In genomic region chr2:239934571-239935171, GRCh38 we compare ENCODE assay signal across 8 cellular contexts.
DNase-seq lines count a peak whose midpoint lies in the region; ATAC-seq and TF ChIP-seq lines count a peak whose summit lies in the region.

No MANE protein-coding gene starts in this region.

- WGBS in GM23248 (ENCODE audit: low coverage in 1 of 2, low lambda C conversion rate in 2 of 2, missing lambda C conversion rate in 2 of 2), 2 experiments: 34 to 36% methylated on average over 15 to 19 of the region's 19 CpGs

- H3K27ac Mint-ChIP-seq in activated T-helper 1 cell treated with anti-CD3 and anti-CD28 coated beads, Interleukin-12 subunit alpha, Interleukin-12 subunit beta, Interleukin-2, Interleukin-4 antibody, amounts not matched to agents 30 ng/mL and 10 ng/mL and 1 ng/mL, durations not matched to agents 14 hours and 24 hours and 36 hours: no peak overlapping the region

- H3K4me3 ChIP-seq in GM23248 (no peak overlapping the region), uterus (no peak overlapping the region)

- TF ChIP-seq CTCF in foreskin keratinocyte (conservative IDR thresholded peaks at IDR 0.05) (peak; percentile 67), omental fat pad (IDR thresholded peaks at IDR 0.05) (no peak), uterus (IDR thresholded peaks at IDR 0.05) (peak; percentile 53 to 80 (median 74))

- H3K27me3 ChIP-seq in GM23248 (replicated peaks; ENCODE audit: insufficient read depth) (no peaks in the 10 kb centered on the region), foreskin keratinocyte (no peaks in the 10 kb centered on the region), uterus (no peaks in the 10 kb centered on the region)

- in situ Hi-C loops in ACHN (cut with HindIII; ENCODE audit: low pct_ligation_motif_present, low pct_unique_long_range_greater_than_20kb, low sequenced_read_pairs): no loop called here
- in situ Hi-C loops in GM23248 (cut with MboI): no loop called here

- TF ChIP-seq POLR2A in uterus (IDR thresholded peaks at IDR 0.05): no peak

- H3K9me3 ChIP-seq in GM23248 (ENCODE audit: low read depth) (no peaks in the 10 kb centered on the region), uterus (no peaks in the 10 kb centered on the region)

- DNase-seq in ACHN: peak; percentile 51
- peak; percentile 65 for DNase-seq in GM23248
- DNase-seq in OCI-M1 (lab: John Stamatoyannopoulos, UW): peak; percentile 23
- peak; percentile 47 for DNase-seq in activated T-helper 1 cell treated with anti-CD3 and anti-CD28 coated beads, Interleukin-12 subunit alpha, Interleukin-12 subunit beta, Interleukin-2, Interleukin-4 antibody, amounts not matched to agents 30 ng/mL and 10 ng/mL and 1 ng/mL, durations not matched to agents 14 hours and 24 hours and 36 hours (ENCODE audit: low spot score)
- peak in 1 of 2 donors; percentile 15 for DNase-seq in foreskin keratinocyte
- peak; percentile 45 for DNase-seq in omental fat pad (ENCODE audit: low spot score)
- DNase-seq in uterus: peak; percentile 49 to 61
- no peak for DNase-seq in NOMO-1 treated with dmso at 0.1 percent for 144 hours (lab: John Stamatoyannopoulos, UW; ENCODE audit: unreplicated experiment)

- H3K9me2 ChIP-seq in GM23248 (ENCODE audit: insufficient read depth): no peaks in the 10 kb centered on the region

- H3K27ac ChIP-seq in GM23248: no peak overlapping the region
- H3K27ac ChIP-seq in foreskin keratinocyte: no peak overlapping the region
- no peak overlapping the region for H3K27ac ChIP-seq in uterus

- intact Hi-C loops in activated T-helper 1 cell treated with anti-CD3 and anti-CD28 coated beads, Interleukin-12 subunit alpha, Interleukin-12 subunit beta, Interleukin-2, Interleukin-4 antibody, amounts not matched to agents 30 ng/mL and 10 ng/mL and 1 ng/mL, durations not matched to agents 14 hours and 24 hours and 36 hours (cut with micrococcal nuclease): loop anchor here (1.0 kb wide), 1 partner anchor 57 kb away; no protein-coding TSS in a partner anchor
- intact Hi-C loops in uterus (cut with DNase I; ENCODE audit: low total_unique reads): no loop called here

- H3K36me3 Mint-ChIP-seq in activated T-helper 1 cell treated with anti-CD3 and anti-CD28 coated beads, Interleukin-12 subunit alpha, Interleukin-12 subunit beta, Interleukin-2, Interleukin-4 antibody, amounts not matched to agents 30 ng/mL and 10 ng/mL and 1 ng/mL, durations not matched to agents 14 hours and 24 hours and 36 hours (ENCODE audit: low read depth): no peaks in the 10 kb centered on the region

- H3F3A ChIP-seq in GM23248 (ENCODE audit: insufficient read depth): no peaks in the 10 kb centered on the region

- ATAC-seq in foreskin keratinocyte (peak; percentile 36), omental fat pad (ENCODE audit: low FRiP score) (no peak)

- H4K20me1 ChIP-seq in GM23248 (ENCODE audit: insufficient read depth): no peaks in the 10 kb centered on the region

- H3K9ac ChIP-seq in GM23248: no peak overlapping the region

- H3K79me2 ChIP-seq in GM23248 (ENCODE audit: insufficient read depth): no peaks in the 10 kb centered on the region

- no peaks in the 10 kb centered on the region for H3K4me1 ChIP-seq in GM23248 (ENCODE audit: insufficient read depth)
- no peaks in the 10 kb centered on the region for H3K4me1 ChIP-seq in foreskin keratinocyte
- no peaks in the 10 kb centered on the region for H3K4me1 ChIP-seq in uterus

- peaks cover 9% of the 10 kb centered on the region for H3K4me1 Mint-ChIP-seq in activated T-helper 1 cell treated with anti-CD3 and anti-CD28 coated beads, Interleukin-12 subunit alpha, Interleukin-12 subunit beta, Interleukin-2, Interleukin-4 antibody, amounts not matched to agents 30 ng/mL and 10 ng/mL and 1 ng/mL, durations not matched to agents 14 hours and 24 hours and 36 hours (ENCODE audit: low read depth)

- no peak overlapping the region for H2AFZ ChIP-seq in GM23248

- peaks cover 6% of the 10 kb centered on the region for H3K27me3 Mint-ChIP-seq in activated T-helper 1 cell treated with anti-CD3 and anti-CD28 coated beads, Interleukin-12 subunit alpha, Interleukin-12 subunit beta, Interleukin-2, Interleukin-4 antibody, amounts not matched to agents 30 ng/mL and 10 ng/mL and 1 ng/mL, durations not matched to agents 14 hours and 24 hours and 36 hours (ENCODE audit: insufficient read depth)

- H3K9me3 Mint-ChIP-seq in activated T-helper 1 cell treated with anti-CD3 and anti-CD28 coated beads, Interleukin-12 subunit alpha, Interleukin-12 subunit beta, Interleukin-2, Interleukin-4 antibody, amounts not matched to agents 30 ng/mL and 10 ng/mL and 1 ng/mL, durations not matched to agents 14 hours and 24 hours and 36 hours: no peaks in the 10 kb centered on the region

- no peak overlapping the region for H3K4me3 Mint-ChIP-seq in activated T-helper 1 cell treated with anti-CD3 and anti-CD28 coated beads, Interleukin-12 subunit alpha, Interleukin-12 subunit beta, Interleukin-2, Interleukin-4 antibody, amounts not matched to agents 30 ng/mL and 10 ng/mL and 1 ng/mL, durations not matched to agents 14 hours and 24 hours and 36 hours

- H3K36me3 ChIP-seq in GM23248 (ENCODE audit: low read depth) (no peaks in the 10 kb centered on the region), uterus (no peaks in the 10 kb centered on the region)

- no peak overlapping the region for H3K4me2 ChIP-seq in GM23248 (ENCODE audit: unreplicated experiment)

Comparison
In these comparisons a context has a peak if more than half of its experiments do, and no peak if none do; other contexts are left out.
1. CTCF ChIP-seq: peak in foreskin keratinocyte (single experiment) and uterus (4 of 4); none in omental fat pad (0 of 3).